Comparison of ENCODE assay signal across 8 cellular contexts in the genomic region with DNA sequence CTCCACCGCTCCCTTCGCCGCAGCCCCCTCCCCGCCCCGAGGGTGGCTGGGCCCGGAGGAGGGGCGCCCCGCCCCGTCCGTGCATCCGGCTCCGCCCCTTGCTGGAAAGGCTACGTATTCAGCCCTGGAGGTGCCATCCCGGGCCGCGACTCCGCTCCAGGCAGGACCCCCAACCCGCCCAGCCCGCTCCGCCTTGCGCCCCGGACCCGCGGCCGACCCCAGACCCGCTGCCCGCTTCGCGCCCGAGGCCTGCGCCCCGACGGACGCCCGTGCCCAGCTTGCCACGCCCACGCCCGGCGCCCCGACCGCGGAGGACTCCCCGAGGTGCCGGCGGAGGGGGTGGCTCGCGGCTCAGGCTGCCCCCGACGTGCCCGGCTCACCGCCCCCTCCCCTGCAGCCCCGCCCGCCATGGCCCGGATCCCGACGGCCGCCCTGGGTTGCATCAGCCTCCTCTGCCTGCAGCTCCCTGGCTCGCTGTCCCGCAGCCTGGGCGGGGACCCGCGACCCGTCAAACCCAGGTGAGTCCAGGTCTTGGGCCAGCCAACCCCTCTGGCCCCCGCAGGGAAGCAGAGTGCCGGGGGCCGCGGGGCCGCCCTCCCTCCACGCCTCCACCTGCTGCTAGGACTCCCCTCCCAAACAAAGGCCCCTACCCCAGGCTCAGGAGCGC. TPM values are rescaled to one million over a fixed set of nuclear protein-coding genes. Genes with fewer than 3 reads are reported as not detected.
DNase-seq lines count a peak whose midpoint lies in the region; FAIRE-seq and TF ChIP-seq lines count a peak whose summit lies in the region.

Gene ADM2, plus strand, starts transcription at position 104 of the 667 bp plus-strand sequence. Its CDS starts 305 bp downstream, at position 409.

- H3K9me2 ChIP-seq in SU-DHL-6 (replicated peaks; ENCODE audit: insufficient read depth, low read length): no peaks in the 10 kb centered on the region

- no peaks in the 10 kb centered on the region for H3K36me3 ChIP-seq in SU-DHL-6 (ENCODE audit: low read length)
- no peaks in the 10 kb centered on the region for H3K36me3 ChIP-seq in keratinocyte (ENCODE audit: control insufficient read depth in 2 of 2, extremely low read depth in 1 of 2, insufficient read depth in 2 of 2, low read length in 2 of 2)

- H2AFZ ChIP-seq in SU-DHL-6 (ENCODE audit: low read depth, low read length, severe bottlenecking) (no peak within 1 kb of the TSS), keratinocyte (ENCODE audit: control insufficient read depth, low read length) (peak within 1 kb of the TSS; percentile 6)

- H3K4me3 ChIP-seq in SU-DHL-6 (ENCODE audit: insufficient read depth, low read length, poor library complexity, severe bottlenecking) (peak within 1 kb of the TSS; percentile 49), astrocyte of the spinal cord (ENCODE audit: low read depth, low read length) (peak within 1 kb of the TSS; percentile 60), keratinocyte (ENCODE audit: control insufficient read depth in 2 of 3, extremely low read depth in 1 of 3, insufficient read depth in 2 of 3, low read depth in 1 of 3, low read length in 3 of 3) (peak within 1 kb of the TSS; percentile 29 to 88 (median 41))

- no peak for TF ChIP-seq CTCF in SU-DHL-6 (IDR thresholded peaks at IDR 0.05; ENCODE audit: insufficient read depth, low read length, poor library complexity, severe bottlenecking)
- no peak for TF ChIP-seq CTCF in astrocyte of the spinal cord (IDR thresholded peaks at IDR 0.05; ENCODE audit: low read depth, low read length)
- TF ChIP-seq CTCF in keratinocyte (optimal IDR thresholded peaks at IDR 0.05 in 1 of 3, IDR thresholded peaks at IDR 0.05 in 1 of 3, conservative IDR thresholded peaks at IDR 0.05 in 1 of 3; ENCODE audit: extremely low read depth in 1 of 3, insufficient read depth in 2 of 3, low read length in 3 of 3): no peak

- no peaks in the 10 kb centered on the region for H3K79me2 ChIP-seq in SU-DHL-6 (ENCODE audit: insufficient read depth, low read length)
- H3K79me2 ChIP-seq in keratinocyte (ENCODE audit: control insufficient read depth, insufficient read depth, low read length): no peaks in the 10 kb centered on the region

- H3K9ac ChIP-seq in SU-DHL-6 (ENCODE audit: low read length) (peak within 1 kb of the TSS; percentile 60), keratinocyte (ENCODE audit: control insufficient read depth, extremely low read depth, insufficient read depth, low read length) (peak within 1 kb of the TSS; percentile 73)

- dilution Hi-C loops in keratinocyte (cut with MboI; ENCODE audit: extremely low pct_ligation_motif_present, low sequenced_read_pairs): no loop called here

- FAIRE-seq in keratinocyte (lab: Jason Lieb, UNC) (no peak), H54 (lab: Jason Lieb, UNC) (no peak)

- no peaks in the 10 kb centered on the region for H3K9me3 ChIP-seq in SU-DHL-6 (ENCODE audit: insufficient read depth, low read length)
- no peaks in the 10 kb centered on the region for H3K9me3 ChIP-seq in keratinocyte (ENCODE audit: control insufficient read depth, low read depth, low read length)

- H3F3A ChIP-seq in SU-DHL-6 (ENCODE audit: insufficient read depth): peaks cover 11% of the 10 kb centered on the region; the same call in 1 of the 2 replicates

- H4K20me1 ChIP-seq in SU-DHL-6 (ENCODE audit: low read depth, low read length) (no peaks in the 10 kb centered on the region), keratinocyte (ENCODE audit: control insufficient read depth, extremely low read depth, insufficient read depth, low read length) (peaks cover 3% of the 10 kb centered on the region)

- DNase-seq in EH (ENCODE audit: low read depth) (peak; percentile 49), astrocyte of the spinal cord (ENCODE audit: low read depth, low spot score) (no peak), keratinocyte (ENCODE audit: low read depth, low spot score) (no peak), H54 (ENCODE audit: insufficient read length, low spot score) (no peak), NCI-H526 treated with DMSO at 0.1 percent for 48 hours (lab: John Stamatoyannopoulos, UW) (no peak), SK-N-DZ (ENCODE audit: low spot score) (no peak)
- DNase-seq in stimulated activated CD8-positive, alpha-beta memory T cell treated with anti-CD3 and anti-CD28 coated beads, Interleukin-12 subunit alpha, Interleukin-12 subunit beta, amount 100 ng/mL, for 4 hours (ENCODE audit: low read depth): peak; percentile 41

- H3K27me3 ChIP-seq in SU-DHL-6 (ENCODE audit: low read length) (no peaks in the 10 kb centered on the region), keratinocyte (ENCODE audit: control insufficient read depth, extremely low read depth, insufficient read depth, low read length) (peaks cover 30% of the 10 kb centered on the region)

- peaks cover 6% of the 10 kb centered on the region for H3K4me1 ChIP-seq in keratinocyte (ENCODE audit: control insufficient read depth, extremely low read depth, insufficient read depth, low read length)

- TF ChIP-seq POLR2A in H54 (IDR thresholded peaks at IDR 0.05; ENCODE audit: low read depth, low read length): no peak

- H3K4me2 ChIP-seq in SU-DHL-6 (ENCODE audit: low read depth, low read length, poor library complexity, severe bottlenecking) (peak within 1 kb of the TSS; percentile 56), keratinocyte (ENCODE audit: control insufficient read depth, extremely low read depth, insufficient read depth, low read depth, low read length) (peak within 1 kb of the TSS; percentile 56)

- in situ Hi-C loops in astrocyte of the spinal cord (cut with HindIII; ENCODE audit: low sequenced_read_pairs): no loop called here

- no peaks in the 10 kb centered on the region for H3K9me1 ChIP-seq in keratinocyte (ENCODE audit: control insufficient read depth, extremely low read depth, insufficient read depth, low read length)

- H3K27ac ChIP-seq in SU-DHL-6 (ENCODE audit: low read depth, low read length) (no peak within 1 kb of the TSS), keratinocyte (ENCODE audit: control insufficient read depth, insufficient read depth, low read length) (no peak within 1 kb of the TSS)

RNA-seq across cellular contexts. Expression of gene ADM2, which starts in this region (rescaled TPM):
- 0.21 to 0.54 TPM (median 0.27 TPM) in 3 replicates for polyA plus RNA-seq in keratinocyte
- 1.5 TPM for polyA plus RNA-seq in keratinocyte (2011; ENCODE audit: low read depth)
- 0.55 and 0.86 TPM in 2 replicates for polyA plus RNA-seq in keratinocyte (2011; cell fraction: cytosol; rRNA removed)
- 1.7 and 2.0 TPM in 2 replicates for polyA plus RNA-seq in keratinocyte (2011; cell fraction: nucleus; rRNA removed)
- polyA plus RNA-seq in keratinocyte (2012; ENCODE audit: low replicate concordance): 0.79 and 6.0 TPM in 2 replicates
- polyA minus RNA-seq in keratinocyte: 0.22 to 0.95 TPM (median 0.46 TPM) in 3 replicates
- polyA minus RNA-seq in keratinocyte (2011; cell fraction: cytosol; rRNA and poly(A)+ RNA removed): 1.2 TPM
- 0.95 and 1.2 TPM in 2 replicates for polyA minus RNA-seq in keratinocyte (2011; cell fraction: nucleus; rRNA and poly(A)+ RNA removed)
- 0.09 and 0.17 TPM in 2 replicates for polyA plus RNA-seq in SK-N-DZ (2014; cell fraction: cytosol; rRNA removed)
- polyA plus RNA-seq in SK-N-DZ (2014; cell fraction: nucleus; rRNA removed): 0.08 and 0.36 TPM in 2 replicates

Comparison
In these comparisons a context has a peak if more than half of its experiments do, and no peak if none do; other contexts are left out.
1. DNase-seq: peak in EH (single experiment) and stimulated activated CD8-positive, alpha-beta memory T cell treated with anti-CD3 and anti-CD28 coated beads, Interleukin-12 subunit alpha, Interleukin-12 subunit beta, amount 100 ng/mL, for 4 hours (single experiment); none in astrocyte of the spinal cord (single experiment), keratinocyte (single experiment), H54 (single experiment), NCI-H526 treated with DMSO at 0.1 percent for 48 hours (single experiment) and SK-N-DZ (single experiment).
2. Peak in every context shown above with its lines, with median percentiles within 50 percentile points of each other: H3K4me3 ChIP-seq.